ENCODE assay signal across 9 cellular contexts in genomic region chr5:134506054-134507039, GRCh38.
DNase-seq lines count a peak whose midpoint lies in the region; ATAC-seq, FAIRE-seq and TF ChIP-seq lines count a peak whose summit lies in the region.
"Had no signal": no experiment of that assay in that cellular context is flagged by ENCODE, and none has a peak within 500 bp of the region (broad histone marks: within the 10 kb centered on the region; RNA-seq: fewer than 3 reads in every experiment).

No MANE protein-coding gene starts in this region.

- no peaks in the 10 kb centered on the region for H3K9me2 ChIP-seq in Loucy (replicated peaks; ENCODE audit: low read depth, low read length)

- H3F3A ChIP-seq in Loucy (ENCODE audit: low read depth), result peaks cover 12% of the 10 kb centered on the region; the same call in 1 of the 2 replicates

- no peak overlapping the region for H2AFZ ChIP-seq in Loucy (ENCODE audit: low read length)

- H3K27me3 ChIP-seq in Loucy (ENCODE audit: insufficient read depth, low read length, poor library complexity, severe bottlenecking) (no peaks in the 10 kb centered on the region), duodenal mucosa (ENCODE audit: control insufficient read depth in 1 of 2, insufficient read depth in 2 of 2, low read length in 2 of 2) (no peaks in the 10 kb centered on the region), mucosa of rectum (ENCODE audit: control insufficient read depth in 2 of 2, insufficient read depth in 2 of 2, low read length in 2 of 2) (no peaks in the 10 kb centered on the region)

- ATAC-seq in stimulated activated naive CD8-positive, alpha-beta T cell treated with anti-CD3 and anti-CD28 coated beads, Interleukin-15, amount 100 ng/mL, for 72 hours, result no peak
- ATAC-seq in HG02938 (IDR thresholded peaks at IDR 0.05; ENCODE audit: unreplicated experiment), result no peak

- no peaks in the 10 kb centered on the region for H4K20me1 ChIP-seq in Loucy (ENCODE audit: insufficient read depth, low read length, poor library complexity, severe bottlenecking)

- peaks cover 60% of the 10 kb centered on the region for H3K4me1 Mint-ChIP-seq in stimulated activated naive CD8-positive, alpha-beta T cell treated with anti-CD3 and anti-CD28 coated beads, Interleukin-15, amount 100 ng/mL, for 72 hours

- H3K4me1 ChIP-seq in Loucy (ENCODE audit: insufficient read depth, low read length, poor library complexity, severe bottlenecking) (peaks cover 55% of the 10 kb centered on the region), duodenal mucosa (ENCODE audit: control insufficient read depth in 1 of 2, insufficient read depth in 2 of 2, low read length in 2 of 2) (peaks cover 45 to 48% of the 10 kb centered on the region in 2 donors), mucosa of rectum (ENCODE audit: control insufficient read depth in 2 of 2, insufficient read depth in 2 of 2, low read length in 2 of 2) (peaks cover 41 to 56% of the 10 kb centered on the region in 2 donors)

- H3K27ac ChIP-seq in duodenal mucosa (ENCODE audit: low read depth, low read length) (peak overlapping the region; percentile 83), mucosa of rectum (ENCODE audit: low read depth in 2 of 2, low read length in 2 of 2) (peak overlapping the region; percentile 93 to 94)

- H3K79me2 ChIP-seq in Loucy (ENCODE audit: insufficient read depth, low read length), result no peaks in the 10 kb centered on the region

- no peaks in the 10 kb centered on the region for H3K36me3 ChIP-seq in Loucy (ENCODE audit: insufficient read depth, low read length)
- H3K36me3 ChIP-seq in duodenal mucosa (ENCODE audit: control insufficient read depth in 1 of 2, insufficient read depth in 2 of 2, low read length in 2 of 2), result peaks cover 0 to 3% of the 10 kb centered on the region in 2 donors
- peaks cover 5 to 6% of the 10 kb centered on the region in 2 donors for H3K36me3 ChIP-seq in mucosa of rectum (ENCODE audit: control insufficient read depth in 2 of 2, insufficient read depth in 2 of 2, low read length in 2 of 2)

- H3K4me3 ChIP-seq in Loucy (ENCODE audit: low read length, poor library complexity, severe bottlenecking) (no peak overlapping the region), duodenal mucosa (ENCODE audit: low read depth in 1 of 2, low read length in 2 of 2) (peak overlapping the region; percentile 83), mucosa of rectum (ENCODE audit: low read length in 2 of 2) (peak overlapping the region; percentile 89 to 94)

- FAIRE-seq in D721Med (lab: Jason Lieb, UNC) (no peak), urothelium cell line (lab: Jason Lieb, UNC) (no peak)

- H3K9me3 ChIP-seq in Loucy (ENCODE audit: insufficient read depth, low read depth, low read length) (no peaks in the 10 kb centered on the region), duodenal mucosa (ENCODE audit: control insufficient read depth in 1 of 2, low read length in 2 of 2) (no peaks in the 10 kb centered on the region), mucosa of rectum (ENCODE audit: control insufficient read depth in 2 of 2, low read length in 2 of 2) (no peaks in the 10 kb centered on the region)

- no peak overlapping the region for H3K4me2 ChIP-seq in Loucy (ENCODE audit: low read depth, low read length, poor library complexity, severe bottlenecking)

- TF ChIP-seq CTCF in Loucy (conservative IDR thresholded peaks at IDR 0.05; ENCODE audit: low read length) (no peak), D721Med (IDR thresholded peaks at IDR 0.05; ENCODE audit: insufficient read depth, missing control alignments) (no peak)

- peak; percentile 93 for DNase-seq in ACHN
- no peak for DNase-seq in stimulated activated naive CD8-positive, alpha-beta T cell treated with anti-CD3 and anti-CD28 coated beads, Interleukin-15, amount 100 ng/mL, for 72 hours
- no peak for DNase-seq in D721Med (ENCODE audit: insufficient read length, low spot score)
- DNase-seq in urothelium cell line (ENCODE audit: low spot score), result no peak
- DNase-seq: CD4-positive, CD25-positive, alpha-beta regulatory T cell had no signal

- no peaks in the 10 kb centered on the region for H3K9me3 Mint-ChIP-seq in stimulated activated naive CD8-positive, alpha-beta T cell treated with anti-CD3 and anti-CD28 coated beads, Interleukin-15, amount 100 ng/mL, for 72 hours
- H3K9me3 Mint-ChIP-seq: CD4-positive, CD25-positive, alpha-beta regulatory T cell had no signal

- H3K27ac Mint-ChIP-seq in stimulated activated naive CD8-positive, alpha-beta T cell treated with anti-CD3 and anti-CD28 coated beads, Interleukin-15, amount 100 ng/mL, for 72 hours, result peak overlapping the region in 1 of 2 donors; percentile 68

- in situ Hi-C loops in ACHN (cut with HindIII; ENCODE audit: low pct_ligation_motif_present, low pct_unique_long_range_greater_than_20kb, low sequenced_read_pairs), result no loop called here

- H3K9ac ChIP-seq in Loucy (ENCODE audit: low read depth, low read length, poor library complexity, severe bottlenecking) (peak overlapping the region; percentile 22), duodenal mucosa (ENCODE audit: low read depth in 1 of 2, low read length in 2 of 2) (peak overlapping the region; percentile 86 to 88), mucosa of rectum (ENCODE audit: low read depth in 1 of 2, low read length in 2 of 2) (peak overlapping the region; percentile 88 to 93)

- no peaks in the 10 kb centered on the region for H3K27me3 Mint-ChIP-seq in stimulated activated naive CD8-positive, alpha-beta T cell treated with anti-CD3 and anti-CD28 coated beads, Interleukin-15, amount 100 ng/mL, for 72 hours
- H3K27me3 Mint-ChIP-seq: CD4-positive, CD25-positive, alpha-beta regulatory T cell had no signal

- H3K4me3 Mint-ChIP-seq in stimulated activated naive CD8-positive, alpha-beta T cell treated with anti-CD3 and anti-CD28 coated beads, Interleukin-15, amount 100 ng/mL, for 72 hours, result no peak overlapping the region
- H3K4me3 Mint-ChIP-seq: CD4-positive, CD25-positive, alpha-beta regulatory T cell had no signal

Comparison
In these comparisons a context has a peak if more than half of its experiments do, and no peak if none do; other contexts are left out.
1. H3K9ac ChIP-seq: peak in every context shown above with its lines; median percentile 90 in mucosa of rectum; 87 in duodenal mucosa; 22 in Loucy.